Comparison of ENCODE assay signal across 20 cellular contexts in genomic region chr2:20137131-20137571, GRCh38.
"Had no signal": no experiment of that assay in that cellular context is flagged by ENCODE, and none has a peak within 500 bp of the region (broad histone marks: within the 10 kb centered on the region; RNA-seq: fewer than 3 reads in every experiment).

No MANE protein-coding gene starts in this region.

- FAIRE-seq: TTC549 had no signal

- H3K27ac ChIP-seq: sigmoid colon, upper lobe of right lung, WERI-Rb-1 had no signal

- H3K9me3 ChIP-seq: sigmoid colon, upper lobe of right lung had no signal

- H3K4me3 ChIP-seq: sigmoid colon, upper lobe of right lung had no signal

- ATAC-seq: activated CD8-positive, alpha-beta T cell treated with anti-CD3 and anti-CD28 coated beads, Interleukin-2, amount 10 ng/mL, durations not matched to agents 7 days and 5 days; stimulated activated naive B cell treated with anti-CD40 and anti-IgM and Interleukin-4, amounts not matched to agents 10 μg/mL and 1 μg/mL and 100 μg/mL, for 72 hours; upper lobe of right lung had no signal

- H3K4me1 ChIP-seq: sigmoid colon, upper lobe of right lung had no signal

- H3K36me3 ChIP-seq: sigmoid colon, upper lobe of right lung, WERI-Rb-1 had no signal

- H3K27me3 ChIP-seq: sigmoid colon, upper lobe of right lung had no signal

- DNase-seq: activated CD4-positive, alpha-beta T cell treated with anti-CD3 and anti-CD28 coated beads for 1 hour; activated CD4-positive, alpha-beta T cell treated with anti-CD3 and anti-CD28 coated beads, Interleukin-2, amount 50 U/mL, for 1 hour; activated CD8-positive, alpha-beta T cell treated with anti-CD3 and anti-CD28 coated beads, Interleukin-2, amount 10 ng/mL, durations not matched to agents 7 days and 5 days; activated gamma-delta T cell; aorta; caudate nucleus; dermis blood vessel endothelial cell; effector CD8-positive, alpha-beta T cell; erythroblast; foreskin fibroblast; kidney glomerular epithelial cell; nucleus accumbens; sigmoid colon; stimulated activated CD4-positive, alpha-beta T cell treated with anti-CD3 and anti-CD28 coated beads, Interleukin-2, amount 100 ng/mL, for 48 hours; stimulated activated CD8-positive, alpha-beta memory T cell treated with anti-CD3 and anti-CD28 coated beads, Interleukin-4, amount 100 ng/mL, for 48 hours; stimulated activated naive B cell treated with anti-CD40 and anti-IgM and Interleukin-4, amounts not matched to agents 10 μg/mL and 1 μg/mL and 100 μg/mL, for 72 hours; T-helper 1 cell; upper lobe of right lung; WERI-Rb-1 had no signal
